In the genomic region with DNA sequence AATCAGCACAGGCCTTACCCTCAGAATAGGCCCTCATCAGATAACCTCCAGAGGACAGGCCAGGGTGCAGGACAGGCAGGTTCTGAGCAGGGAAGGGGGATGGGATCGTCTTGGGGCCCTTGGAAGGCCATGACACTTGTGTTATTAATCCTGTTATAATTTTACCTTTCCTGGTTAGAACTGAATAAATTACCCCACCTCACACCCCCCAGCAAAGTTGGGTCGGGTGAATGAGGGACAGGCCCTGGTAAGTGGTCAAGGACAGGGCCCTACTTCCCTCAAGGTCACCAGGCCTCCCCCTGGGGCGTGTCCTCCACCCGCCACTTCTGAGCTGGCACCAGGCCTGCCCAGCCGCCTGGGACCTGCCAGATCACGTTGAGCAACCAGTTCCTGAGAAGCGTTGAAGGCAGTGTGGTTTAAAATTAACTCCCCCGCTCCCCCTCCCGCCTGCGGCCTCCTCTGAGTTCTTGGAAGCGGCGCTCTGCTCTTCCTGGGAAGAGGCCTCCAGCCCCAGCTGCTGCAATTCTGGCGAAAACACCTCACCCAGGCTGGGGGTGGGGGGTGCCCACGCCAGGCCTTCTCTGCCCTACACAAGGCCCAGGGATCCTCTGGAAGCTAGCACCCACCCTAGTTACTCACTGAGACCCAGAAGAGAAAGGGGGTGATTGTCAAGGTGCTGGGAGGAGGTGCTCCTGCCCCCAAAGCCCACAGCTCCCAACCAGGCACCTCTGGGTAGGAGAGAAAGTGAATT, we compare ENCODE assay signal across 7 cellular contexts. TPM values are rescaled to one million over a fixed set of nuclear protein-coding genes. Genes with fewer than 3 reads are reported as not detected.
DNase-seq lines count a peak whose midpoint lies in the region; ATAC-seq and TF ChIP-seq lines count a peak whose summit lies in the region.

No MANE protein-coding gene starts in this region.

- WGBS in prostate gland = 1% methylated on average over 14 of the region's 14 CpGs
- 2% methylated on average over 14 of the region's 14 CpGs for WGBS in upper lobe of left lung, 2 donors

- H3K36me3 ChIP-seq in prostate gland (no peaks in the 10 kb centered on the region), upper lobe of left lung (peaks cover 0 to 22% (median 5%) of the 10 kb centered on the region in 4 donors)

- H3K4me3 ChIP-seq in prostate gland (no peak overlapping the region), upper lobe of left lung (peak overlapping the region in 1 of 4 donors; percentile 21)

- H3K27me3 ChIP-seq in prostate gland (replicated peaks; ENCODE audit: insufficient read depth) = no peaks in the 10 kb centered on the region
- no peaks in the 10 kb centered on the region for H3K27me3 ChIP-seq in upper lobe of left lung

- H3K9me3 ChIP-seq in prostate gland = no peaks in the 10 kb centered on the region
- H3K9me3 ChIP-seq in upper lobe of left lung = no peaks in the 10 kb centered on the region

- DNase-seq in SK-MEL-5 (ENCODE audit: low read depth, low spot score) = peak; percentile 27
- peak; percentile 78 for DNase-seq in activated naive CD4-positive, alpha-beta T cell treated with anti-CD3 and anti-CD28 coated beads, Interleukin-2, amount 50 U/mL, for 16 hours
- peak; percentile 58 for DNase-seq in globus pallidus (ENCODE audit: low spot score)
- DNase-seq in prostate gland (ENCODE audit: low spot score) = peak; percentile 96
- peak; percentile 96 to 98 for DNase-seq in upper lobe of left lung

- ATAC-seq in GM19043 (IDR thresholded peaks at IDR 0.05; ENCODE audit: low read depth, unreplicated experiment) (peak; percentile 56), upper lobe of left lung (ENCODE audit: low FRiP score in 2 of 2) (peak; percentile 87 to 89)

- H3K27ac ChIP-seq in prostate gland = peak overlapping the region; percentile 91 to 95
- H3K27ac ChIP-seq in upper lobe of left lung = peak overlapping the region; percentile 94 to 96 (median 95)

- TF ChIP-seq CTCF in prostate gland (IDR thresholded peaks at IDR 0.05) = no peak
- TF ChIP-seq CTCF in upper lobe of left lung (IDR thresholded peaks at IDR 0.05) = no peak

- H3K4me3 Mint-ChIP-seq in IgD-negative memory B cell = peak overlapping the region in 2 of 4 donors; percentile 57 to 90

- peak overlapping the region in 2 of 3 donors; percentile 31 to 81 for H3K27ac Mint-ChIP-seq in IgD-negative memory B cell

- in situ Hi-C loops in SK-MEL-5 (cut with HindIII; ENCODE audit: low pct_unique_long_range_greater_than_20kb, low sequenced_read_pairs) = no loop called here

- intact Hi-C loops in prostate gland (cut with DNase I) = no loop called here

- H3K9me3 Mint-ChIP-seq in IgD-negative memory B cell = no peaks in the 10 kb centered on the region

- TF ChIP-seq POLR2A in prostate gland (IDR thresholded peaks at IDR 0.05) (peak; percentile 47), upper lobe of left lung (IDR thresholded peaks at IDR 0.05) (no peak)

- peaks cover 3% of the 10 kb centered on the region for H3K36me3 Mint-ChIP-seq in IgD-negative memory B cell

- TF ChIP-seq EP300 in upper lobe of left lung (IDR thresholded peaks at IDR 0.05) = peak; percentile 68 to 97 (median 74)

- peaks cover 3 to 26% (median 17%) of the 10 kb centered on the region in 3 donors for H3K4me1 Mint-ChIP-seq in IgD-negative memory B cell

- H3K27me3 Mint-ChIP-seq in IgD-negative memory B cell = no peaks in the 10 kb centered on the region

- H3K4me1 ChIP-seq in prostate gland (replicated peaks) (peaks cover 25% of the 10 kb centered on the region), upper lobe of left lung (peaks cover 64 to 71% (median 70%) of the 10 kb centered on the region in 4 donors)

RNA-seq across cellular contexts. Expression of a gene that starts 10.6 kb away (rescaled TPM):
- polyA plus RNA-seq in IgD-negative memory B cell = 3.1 TPM
- 0.16 and 0.32 TPM in 2 replicates for total RNA-seq in SK-MEL-5 (2014; rRNA removed; shearing (Covaris generic))
- 1.8 and 2.3 TPM in 2 replicates for polyA plus RNA-seq in SK-MEL-5 (2015; cell fraction: cytosol; rRNA removed)
- 1.9 and 2.1 TPM in 2 replicates for polyA plus RNA-seq in SK-MEL-5 (2015; cell fraction: nucleus; rRNA removed)
- total RNA-seq in prostate gland (1 to 10 TPM; 5.1 to 7.6 TPM), upper lobe of left lung (10 to 100 TPM; 35.8 to 66.9 (median 43.1) TPM)

RNA-seq across cellular contexts. Expression of a gene that starts 15.9 kb away (rescaled TPM):
- 23.7 TPM for polyA plus RNA-seq in IgD-negative memory B cell
- 64.8 and 66.5 TPM in 2 replicates for total RNA-seq in SK-MEL-5 (2014; rRNA removed; shearing (Covaris generic))
- polyA plus RNA-seq in SK-MEL-5 (2015; cell fraction: cytosol; rRNA removed) = 66.5 and 75.2 TPM in 2 replicates
- polyA plus RNA-seq in SK-MEL-5 (2015; cell fraction: nucleus; rRNA removed) = 21.9 and 26.9 TPM in 2 replicates
- 10 to 100 TPM; 33.2 to 52.3 TPM for total RNA-seq in prostate gland
- 100 to 1,000 TPM in 1 of 6 donors, 10 to 100 TPM in 5; 30.2 to 102 (median 70.1) TPM for total RNA-seq in upper lobe of left lung

RNA-seq across cellular contexts. Expression of a gene that starts 31.7 kb away (rescaled TPM):
- polyA plus RNA-seq in IgD-negative memory B cell = 30.5 TPM
- 17.7 and 18.3 TPM in 2 replicates for total RNA-seq in SK-MEL-5 (2014; rRNA removed; shearing (Covaris generic))
- 21.4 and 23.1 TPM in 2 replicates for polyA plus RNA-seq in SK-MEL-5 (2015; cell fraction: cytosol; rRNA removed)
- polyA plus RNA-seq in SK-MEL-5 (2015; cell fraction: nucleus; rRNA removed) = 80.6 and 85.4 TPM in 2 replicates
- total RNA-seq in prostate gland (10 to 100 TPM in 1 of 2 donors, 1 to 10 TPM in 1; 8.5 to 17.1 TPM), upper lobe of left lung (10 to 100 TPM in 3 of 6 donors, 1 to 10 TPM in 3; 5.0 to 25.3 (median 9.6) TPM)

RNA-seq across cellular contexts. Expression of a gene that starts 33.5 kb away (rescaled TPM):
- 7.9 TPM for polyA plus RNA-seq in IgD-negative memory B cell
- total RNA-seq in SK-MEL-5 (2014; rRNA removed; shearing (Covaris generic)) = 4.0 and 4.2 TPM in 2 replicates
- 2.9 and 4.9 TPM in 2 replicates for polyA plus RNA-seq in SK-MEL-5 (2015; cell fraction: cytosol; rRNA removed)
- 9.1 and 17.7 TPM in 2 replicates for polyA plus RNA-seq in SK-MEL-5 (2015; cell fraction: nucleus; rRNA removed)
- total RNA-seq in prostate gland = 10 to 100 TPM in 1 of 2 donors, 1 to 10 TPM in 1; 7.5 to 11.0 TPM
- 1 to 10 TPM; 4.7 to 7.5 (median 5.7) TPM for total RNA-seq in upper lobe of left lung

Comparison
In these comparisons a context has a peak if more than half of its experiments do, and no peak if none do; other contexts are left out.
1. DNase-seq: peak in every context shown above with its lines; median percentile 97 in upper lobe of left lung; 96 in prostate gland; 78 in activated naive CD4-positive, alpha-beta T cell treated with anti-CD3 and anti-CD28 coated beads, Interleukin-2, amount 50 U/mL, for 16 hours; 58 in globus pallidus; 27 in SK-MEL-5.
2. RNA of a gene that starts 10.6 kb away (total RNA-seq): 35.8 to 66.9 TPM in upper lobe of left lung; 5.1 to 7.6 TPM in prostate gland and 0.16 to 0.32 TPM in SK-MEL-5; every median in the first group is over 4 times any median in the second.